22 cellular contexts compared by ENCODE assay signal in genomic region chr2:52074139-52074719, GRCh38.
DNase-seq lines count a peak whose midpoint lies in the region; ATAC-seq and TF ChIP-seq lines count a peak whose summit lies in the region.
"Had no signal": no experiment of that assay in that cellular context is flagged by ENCODE, and none has a peak within 500 bp of the region (broad histone marks: within the 10 kb centered on the region; RNA-seq: fewer than 3 reads in every experiment).

No MANE protein-coding gene starts in this region.

- no peak for TF ChIP-seq CTCF in OCI-LY7 (conservative IDR thresholded peaks at IDR 0.05; ENCODE audit: low read length)
- TF ChIP-seq CTCF in nephron (IDR thresholded peaks at IDR 0.05; ENCODE audit: unreplicated experiment in 3 of 3) = no peak

- H3K79me2 ChIP-seq in OCI-LY7 (ENCODE audit: insufficient read depth, low read depth, low read length) = no peaks in the 10 kb centered on the region

- peak; percentile 39 for ATAC-seq in HG02884 (IDR thresholded peaks at IDR 0.05; ENCODE audit: unreplicated experiment)
- ATAC-seq in activated naive CD4-positive, alpha-beta T cell treated with anti-CD3 and anti-CD28 coated beads, Interleukin-2, amount 50 U/mL, for 72 hours = no peak
- ATAC-seq: activated CD8-positive, alpha-beta T cell treated with anti-CD3 and anti-CD28 coated beads for 36 hours; activated naive CD8-positive, alpha-beta T cell treated with anti-CD3 and anti-CD28 coated beads, Interleukin-2, amount 50 U/mL, for 24 hours had no signal

- no peaks in the 10 kb centered on the region for H3K9me3 Mint-ChIP-seq in nephron
- peaks cover 3 to 15% of the 10 kb centered on the region in 2 donors for H3K9me3 Mint-ChIP-seq in activated naive CD4-positive, alpha-beta T cell treated with anti-CD3 and anti-CD28 coated beads, Interleukin-2, amount 50 U/mL, for 72 hours

- H3K4me3 ChIP-seq in OCI-LY7 (ENCODE audit: low read depth, low read length, poor library complexity, severe bottlenecking) = peak overlapping the region; percentile 24
- H3K4me3 ChIP-seq: prostate gland, stomach, tibial artery had no signal

- peaks cover 4% of the 10 kb centered on the region for H3K36me3 ChIP-seq in OCI-LY7 (ENCODE audit: insufficient read depth, low read length)
- H3K36me3 ChIP-seq: prostate gland, stomach, tibial artery had no signal

- no peaks in the 10 kb centered on the region for H3K36me3 Mint-ChIP-seq in nephron (ENCODE audit: low read depth)
- H3K36me3 Mint-ChIP-seq in activated naive CD4-positive, alpha-beta T cell treated with anti-CD3 and anti-CD28 coated beads, Interleukin-2, amount 50 U/mL, for 72 hours = no peaks in the 10 kb centered on the region
- H3K36me3 Mint-ChIP-seq: IgD-negative memory B cell had no signal

- peaks cover 13% of the 10 kb centered on the region for H3K4me1 Mint-ChIP-seq in nephron
- H3K4me1 Mint-ChIP-seq: activated naive CD8-positive, alpha-beta T cell treated with anti-CD3 and anti-CD28 coated beads, Interleukin-2, amount 50 U/mL, for 24 hours had no signal

- no TSS peak for BruUV-seq in OCI-LY7 (replicated peaks; lab: Mats Ljungman, UMichigan)

- DNase-seq in DMS153 (lab: John Stamatoyannopoulos, UW) = peak; percentile 19
- no peak for DNase-seq in DMS153 treated with DMSO at 0.1 percent for 48 hours (lab: John Stamatoyannopoulos, UW; ENCODE audit: unreplicated experiment)
- peak; percentile 81 for DNase-seq in OCI-LY7 (ENCODE audit: low spot score)
- no peak for DNase-seq in NCI-H524 (lab: John Stamatoyannopoulos, UW)
- DNase-seq in dermis blood vessel endothelial cell = no peak
- DNase-seq in activated naive CD4-positive, alpha-beta T cell treated with anti-CD3 and anti-CD28 coated beads, Interleukin-2, amount 50 U/mL, for 72 hours (ENCODE audit: low spot score in 2 of 2) = no peak
- DNase-seq: activated CD4-positive, CD25-positive, alpha-beta regulatory T cell treated with anti-CD3 and anti-CD28 coated beads, Interleukin-2, amount 50 U/mL, for 72 hours; activated CD8-positive, alpha-beta T cell treated with anti-CD3 and anti-CD28 coated beads for 36 hours; activated effector memory CD4-positive, alpha-beta T cell treated with anti-CD3 and anti-CD28 coated beads, Interleukin-2, amount 50 U/mL, for 16 hours; activated naive CD8-positive, alpha-beta T cell treated with anti-CD3 and anti-CD28 coated beads, Interleukin-2, amount 50 U/mL, for 24 hours; DMS79; NCI-H526; PC-3; SIG-M5; stomach; T-helper 1 cell; tibial artery had no signal

- peak overlapping the region; percentile 86 for H3K27ac ChIP-seq in OCI-LY7 (ENCODE audit: low read depth, low read length, poor library complexity, severe bottlenecking)
- H3K27ac ChIP-seq: 22Rv1, prostate gland, stomach, tibial artery had no signal

- POLR2A ChIA-PET in OCI-LY7 (lab: Charles Lee) = interaction anchor here (1.0 kb wide), 1 partner anchor 14 kb away, joined by 3 read pairs; no protein-coding TSS in a partner anchor

- peak overlapping the region; percentile 55 for H3K4me2 ChIP-seq in OCI-LY7 (ENCODE audit: low read length)

- H2AFZ ChIP-seq in OCI-LY7 (ENCODE audit: low read length) = peak overlapping the region; percentile 97

- H3K4me3 Mint-ChIP-seq in nephron = no peak overlapping the region
- H3K4me3 Mint-ChIP-seq: activated CD8-positive, alpha-beta T cell treated with anti-CD3 and anti-CD28 coated beads for 36 hours; activated naive CD8-positive, alpha-beta T cell treated with anti-CD3 and anti-CD28 coated beads, Interleukin-2, amount 50 U/mL, for 24 hours had no signal

- no peaks in the 10 kb centered on the region for H4K20me1 ChIP-seq in OCI-LY7 (ENCODE audit: insufficient read depth, low read length)

- no peaks in the 10 kb centered on the region for H3K27me3 Mint-ChIP-seq in nephron (ENCODE audit: low read depth)
- H3K27me3 Mint-ChIP-seq: activated CD8-positive, alpha-beta T cell treated with anti-CD3 and anti-CD28 coated beads for 36 hours; activated naive CD8-positive, alpha-beta T cell treated with anti-CD3 and anti-CD28 coated beads, Interleukin-2, amount 50 U/mL, for 24 hours; IgD-negative memory B cell had no signal

- peaks cover 23% of the 10 kb centered on the region for H3K4me1 ChIP-seq in OCI-LY7 (ENCODE audit: insufficient read depth, low read length, poor library complexity, severe bottlenecking)
- H3K4me1 ChIP-seq: prostate gland, stomach, tibial artery had no signal

- H3K27ac Mint-ChIP-seq in nephron = peak overlapping the region in 2 of 3 experiments; percentile 26 to 40
- no peak overlapping the region for H3K27ac Mint-ChIP-seq in activated naive CD4-positive, alpha-beta T cell treated with anti-CD3 and anti-CD28 coated beads, Interleukin-2, amount 50 U/mL, for 72 hours
- H3K27ac Mint-ChIP-seq: activated CD8-positive, alpha-beta T cell treated with anti-CD3 and anti-CD28 coated beads for 36 hours; activated naive CD8-positive, alpha-beta T cell treated with anti-CD3 and anti-CD28 coated beads, Interleukin-2, amount 50 U/mL, for 24 hours had no signal

- peaks cover 6% of the 10 kb centered on the region; the same call in 1 of the 2 replicates for H3K9me3 ChIP-seq in OCI-LY7 (ENCODE audit: low read length)
- H3K9me3 ChIP-seq: prostate gland, stomach, tibial artery had no signal

- intact Hi-C loops in OCI-LY7 (cut with micrococcal nuclease; ENCODE audit: unreplicated experiment) = no loop called here

- CTCF ChIA-PET in OCI-LY7 (lab: Charles Lee; ENCODE audit: unreplicated experiment) = no interaction called here

- no peaks in the 10 kb centered on the region for H3K9me2 ChIP-seq in OCI-LY7 (ENCODE audit: insufficient read depth, low read length)

Comparison
In these comparisons a context has a peak if more than half of its experiments do, and no peak if none do; other contexts are left out.
1. DNase-seq: peak in DMS153 (single experiment) and OCI-LY7 (single experiment); none in DMS153 treated with DMSO at 0.1 percent for 48 hours (single experiment), NCI-H524 (0 of 2), dermis blood vessel endothelial cell (single experiment) and activated naive CD4-positive, alpha-beta T cell treated with anti-CD3 and anti-CD28 coated beads, Interleukin-2, amount 50 U/mL, for 72 hours (0 of 2).
2. H3K27ac Mint-ChIP-seq: peak in nephron (2 of 3); none in activated naive CD4-positive, alpha-beta T cell treated with anti-CD3 and anti-CD28 coated beads, Interleukin-2, amount 50 U/mL, for 72 hours (0 of 2).